Comparison of ENCODE assay signal across 22 cellular contexts in genomic region chr16:14513389-14514107, GRCh38.
DNase-seq lines count a peak whose midpoint lies in the region; ATAC-seq and TF ChIP-seq lines count a peak whose summit lies in the region.
"Had no signal": no experiment of that assay in that cellular context is flagged by ENCODE, and none has a peak within 500 bp of the region (broad histone marks: within the 10 kb centered on the region; RNA-seq: fewer than 3 reads in every experiment).

No MANE protein-coding gene starts in this region.

- POLR2A ChIA-PET in IMR-90 (lab: Charles Lee; ENCODE audit: unreplicated experiment): no interaction called here

- peaks cover 7 to 17% of the 10 kb centered on the region in 2 experiments for H3K79me1 ChIP-seq in IMR-90 (ENCODE audit: low read depth in 1 of 2, low read length in 2 of 2)
- peaks cover 18% of the 10 kb centered on the region for H3K79me1 ChIP-seq in mesenchymal stem cell (replicated peaks; ENCODE audit: low read length, poor library complexity, severe bottlenecking)

- no peak overlapping the region for H3K9ac ChIP-seq in IMR-90 (ENCODE audit: low read depth, low read length)
- H3K9ac ChIP-seq in mesenchymal stem cell (ENCODE audit: low read length): no peak overlapping the region
- H3K9ac ChIP-seq: BLaER1 treated with 17β-estradiol and CSF1 and Interleukin-3, amounts not matched to agents 10 nM and 100 nM had no signal

- H2AK9ac ChIP-seq in IMR-90 (replicated peaks; ENCODE audit: low read depth, low read length, poor library complexity): peak overlapping the region; percentile 46

- intact Hi-C loops in IMR-90 (cut with micrococcal nuclease) (no loop called here), body of pancreas (cut with DNase I) (no loop called here)

- H3K56ac ChIP-seq in IMR-90 (ENCODE audit: extremely low read depth, insufficient read depth, low read length): no peak overlapping the region

- H3K27me3 ChIP-seq in IMR-90 (ENCODE audit: control insufficient read depth, insufficient read depth, low read length) (no peaks in the 10 kb centered on the region), body of pancreas (no peaks in the 10 kb centered on the region), mesenchymal stem cell (ENCODE audit: control insufficient read depth in 1 of 2, insufficient read depth in 1 of 2, low read length in 2 of 2) (no peaks in the 10 kb centered on the region), Peyer's patch (no peaks in the 10 kb centered on the region)
- H3K27me3 ChIP-seq: BLaER1 treated with 17β-estradiol and CSF1 and Interleukin-3, amounts not matched to agents 10 nM and 100 nM had no signal

- no peak overlapping the region for H2BK20ac ChIP-seq in IMR-90 (ENCODE audit: low read depth, low read length)

- H3K9me1 ChIP-seq in IMR-90 (ENCODE audit: insufficient read depth, low read length): peaks cover 11% of the 10 kb centered on the region

- H2BK120ac ChIP-seq in IMR-90 (ENCODE audit: low read depth, low read length) (no peak overlapping the region), mesenchymal stem cell (ENCODE audit: low read depth, low read length) (no peak overlapping the region)

- CTCF ChIA-PET in IMR-90 (lab: Yijun Ruan, JAX): no interaction called here

- H4K91ac ChIP-seq in IMR-90 (ENCODE audit: insufficient read depth, low read depth, low read length) (no peak overlapping the region), mesenchymal stem cell (ENCODE audit: low read length) (no peak overlapping the region)

- H3K14ac ChIP-seq in IMR-90 (replicated peaks; ENCODE audit: low read depth, low read length): no peak overlapping the region
- H3K14ac ChIP-seq in mesenchymal stem cell (ENCODE audit: low read length in 2 of 2): no peak overlapping the region

- H3K36me3 ChIP-seq in IMR-90 (ENCODE audit: control insufficient read depth, insufficient read depth, low read length): no peaks in the 10 kb centered on the region
- no peaks in the 10 kb centered on the region for H3K36me3 ChIP-seq in body of pancreas (replicated peaks in 1 of 2; ENCODE audit: insufficient read depth in 1 of 2, low read depth in 2 of 2)
- peaks cover 0 to 4% of the 10 kb centered on the region in 2 experiments for H3K36me3 ChIP-seq in mesenchymal stem cell (ENCODE audit: control insufficient read depth in 1 of 2, insufficient read depth in 2 of 2, low read depth in 1 of 2, low read length in 2 of 2)
- no peaks in the 10 kb centered on the region for H3K36me3 ChIP-seq in Peyer's patch

- H4K20me1 ChIP-seq in IMR-90 (ENCODE audit: insufficient read depth, low read length): no peaks in the 10 kb centered on the region

- TF ChIP-seq RAD21 in IMR-90 (IDR thresholded peaks at IDR 0.05; ENCODE audit: low read length): no peak

- no peak overlapping the region for H2AFZ ChIP-seq in IMR-90 (replicated peaks; ENCODE audit: low read length, poor library complexity)
- no peak overlapping the region for H2AFZ ChIP-seq in mesenchymal stem cell (ENCODE audit: low read depth, low read length)
- H2AFZ ChIP-seq: PC-9 had no signal

- H3K23ac ChIP-seq in IMR-90 (ENCODE audit: low read depth, low read length) (no peak overlapping the region), mesenchymal stem cell (ENCODE audit: low read length in 2 of 2) (no peak overlapping the region)

- H3K4ac ChIP-seq in IMR-90 (ENCODE audit: low read depth, low read length) (no peak overlapping the region), mesenchymal stem cell (ENCODE audit: low read depth in 1 of 2, low read length in 2 of 2) (no peak overlapping the region)

- no peaks in the 10 kb centered on the region for H3K9me3 ChIP-seq in IMR-90 (ENCODE audit: control insufficient read depth, insufficient read depth, low read length)
- no peaks in the 10 kb centered on the region for H3K9me3 ChIP-seq in body of pancreas
- H3K9me3 ChIP-seq in mesenchymal stem cell (ENCODE audit: control insufficient read depth, low read length): no peaks in the 10 kb centered on the region
- H3K9me3 ChIP-seq in Peyer's patch: no peaks in the 10 kb centered on the region
- H3K9me3 ChIP-seq: BLaER1 treated with 17β-estradiol and CSF1 and Interleukin-3, amounts not matched to agents 10 nM and 100 nM had no signal

- no TSS peak for BruUV-seq in IMR-90 (replicated peaks; lab: Mats Ljungman, UMichigan)

- WGBS in IMR-90 (ENCODE audit: extremely low coverage in 2 of 2, insufficient read length in 1 of 2), 2 experiments: 94% methylated on average over 6 of the region's 10 CpGs; no CpG with 5 or more reads in 1 of the 2 experiments
- 76 to 81% methylated on average over 10 of the region's 10 CpGs for WGBS in body of pancreas, 2 donors
- WGBS in mesenchymal stem cell: 98% methylated on average over 10 of the region's 10 CpGs

- in situ Hi-C loops in IMR-90 (cut with MboI; ENCODE audit: low sequenced_read_pairs): no loop called here

- H3K18ac ChIP-seq in IMR-90 (ENCODE audit: low read depth, low read length): no peak overlapping the region
- H3K18ac ChIP-seq in mesenchymal stem cell (ENCODE audit: low read depth in 1 of 2, low read length in 2 of 2): no peak overlapping the region

- H2BK12ac ChIP-seq in mesenchymal stem cell (ENCODE audit: low read length in 2 of 2): no peak overlapping the region

- no peak for DNase-seq in IMR-90
- peak in 3 of 4 donors; percentile 46 to 57 (median 52) for DNase-seq in body of pancreas
- no peak for DNase-seq in mesenchymal stem cell
- no peak for DNase-seq in activated T-cell treated with anti-CD3 and anti-CD28 coated beads, Interleukin-2, amount 50 U/mL, for 1 hour
- no peak for DNase-seq in Peyer's patch
- DNase-seq in caudate nucleus (lab: John Stamatoyannopoulos, UW): no peak
- no peak for DNase-seq in Ammon's horn (ENCODE audit: low spot score)
- DNase-seq: ACHN; Calu3; CD8-positive, alpha-beta memory T cell; GF-D8; KG1; NCI-H1105; NCI-H2029 treated with DMSO at 0.1 percent for 48 hours; NCI-H226; NCI-H510A treated with DMSO at 0.1 percent for 48 hours; NCI-H748 treated with DMSO at 0.1 percent for 48 hours; PC-9; SHP77 treated with DMSO at 0.1 percent for 48 hours had no signal

- no peak for TF ChIP-seq CTCF in IMR-90 (conservative IDR thresholded peaks at IDR 0.05; ENCODE audit: low read depth, low read length)
- no peak for TF ChIP-seq CTCF in body of pancreas (IDR thresholded peaks at IDR 0.05)
- TF ChIP-seq CTCF in Peyer's patch (IDR thresholded peaks at IDR 0.05): no peak

- no peak overlapping the region for H4K8ac ChIP-seq in IMR-90 (ENCODE audit: low read depth in 2 of 2, low read length in 2 of 2)
- H4K8ac ChIP-seq in mesenchymal stem cell (ENCODE audit: low read length): no peak overlapping the region

- TF ChIP-seq POLR2A in IMR-90 (IDR thresholded peaks at IDR 0.05; ENCODE audit: low read depth, low read length) (no peak), body of pancreas (IDR thresholded peaks at IDR 0.05) (no peak), Peyer's patch (IDR thresholded peaks at IDR 0.05) (no peak)

- dilution Hi-C loops in IMR-90 (cut with HindIII; ENCODE audit: low sequenced_read_pairs, unreplicated experiment): no loop called here

- H4K5ac ChIP-seq in IMR-90 (ENCODE audit: low read depth, low read length): no peak overlapping the region

- H3K4me2 ChIP-seq in IMR-90 (ENCODE audit: low read depth, low read length) (no peak overlapping the region), mesenchymal stem cell (ENCODE audit: low read length, poor library complexity, severe bottlenecking) (no peak overlapping the region)
- H3K4me2 ChIP-seq: BLaER1 treated with 17β-estradiol and CSF1 and Interleukin-3, amounts not matched to agents 10 nM and 100 nM; PC-9 had no signal

- H3K27ac ChIP-seq in IMR-90 (ENCODE audit: insufficient read depth, low read length): no peak overlapping the region
- H3K27ac ChIP-seq in body of pancreas: no peak overlapping the region
- H3K27ac ChIP-seq in mesenchymal stem cell (ENCODE audit: low read length, poor library complexity, severe bottlenecking): no peak overlapping the region
- no peak overlapping the region for H3K27ac ChIP-seq in Peyer's patch
- no peak overlapping the region for H3K27ac ChIP-seq in caudate nucleus (ENCODE audit: low read depth, low read length)
- H3K27ac ChIP-seq: BLaER1 treated with 17β-estradiol and CSF1 and Interleukin-3, amounts not matched to agents 10 nM and 100 nM; PC-9; RWPE1; SK-N-MC had no signal

- no peak overlapping the region for H2BK15ac ChIP-seq in IMR-90 (ENCODE audit: low read depth, low read length)
- H2BK15ac ChIP-seq in mesenchymal stem cell (ENCODE audit: low read depth, poor library complexity, severe bottlenecking): no peak overlapping the region

- H3K4me1 ChIP-seq in IMR-90 (ENCODE audit: control insufficient read depth, insufficient read depth, low read length): peaks cover 9% of the 10 kb centered on the region
- H3K4me1 ChIP-seq in body of pancreas: peaks cover 14% of the 10 kb centered on the region
- peaks cover 6% of the 10 kb centered on the region for H3K4me1 ChIP-seq in mesenchymal stem cell (ENCODE audit: control insufficient read depth, insufficient read depth, low read depth, low read length)
- no peaks in the 10 kb centered on the region for H3K4me1 ChIP-seq in Peyer's patch

- H2BK5ac ChIP-seq in IMR-90 (ENCODE audit: low read depth, low read length, poor library complexity, severe bottlenecking) (no peak overlapping the region), mesenchymal stem cell (ENCODE audit: low read depth, low read length, poor library complexity, severe bottlenecking) (no peak overlapping the region)

- H3K4me3 ChIP-seq in IMR-90 (ENCODE audit: insufficient read depth, low read depth, low read length) (no peak overlapping the region), body of pancreas (no peak overlapping the region), mesenchymal stem cell (ENCODE audit: insufficient read depth in 1 of 2, low read depth in 1 of 2, low read length in 2 of 2) (no peak overlapping the region), Peyer's patch (no peak overlapping the region)
- H3K4me3 ChIP-seq: BLaER1 treated with 17β-estradiol and CSF1 and Interleukin-3, amounts not matched to agents 10 nM and 100 nM; PC-9; SK-N-MC had no signal

- H2AK5ac ChIP-seq in IMR-90 (ENCODE audit: low read depth, low read length): no peak overlapping the region
- peak overlapping the region; percentile 65 for H2AK5ac ChIP-seq in mesenchymal stem cell (ENCODE audit: low read length, severe bottlenecking)

- ATAC-seq in IMR-90 (ENCODE audit: low read depth) (no peak), body of pancreas (no peak)

TF ChIP-seq in IMR-90, 13 proteins besides CTCF, POLR2A, EP300 and RAD21:
- no peak for TF ChIP-seq MAFK (IDR thresholded peaks at IDR 0.05; ENCODE audit: low read depth, low read length)
- TF ChIP-seq CEBPB (IDR thresholded peaks at IDR 0.05; ENCODE audit: low read depth, low read length): no peak
- no peak for TF ChIP-seq USF2 (IDR thresholded peaks at IDR 0.05; ENCODE audit: low read depth, low read length)
- TF ChIP-seq BHLHE40 (IDR thresholded peaks at IDR 0.05; ENCODE audit: low read depth, low read length): no peak

Comparison
In these comparisons a context has a peak if more than half of its experiments do, and no peak if none do; other contexts are left out.
1. DNase-seq: peak in body of pancreas (3 of 4); none in IMR-90 (single experiment), mesenchymal stem cell (single experiment), activated T-cell treated with anti-CD3 and anti-CD28 coated beads, Interleukin-2, amount 50 U/mL, for 1 hour (single experiment), Peyer's patch (0 of 3), caudate nucleus (0 of 61) and Ammon's horn (single experiment).